1 cellular context compared by ENCODE assay signal in genomic region chr2:108534577-108535379, GRCh38.
TF ChIP-seq lines count a peak whose summit lies in the region.

No MANE protein-coding gene starts in this region.

TF ChIP-seq in K562, 482 proteins besides CTCF, POLR2A, EP300 and RAD21 (continued from another document and continues in another):
- peak; percentile 16 to 84; a peak in 2 of 4 replicates for TF ChIP-seq UBTF (IDR thresholded peaks at IDR 0.05; ENCODE audit: borderline replicate concordance in 1 of 2, low read depth in 2 of 2, low read length in 2 of 2)
- no peak for TF ChIP-seq ATF1 (CRISPR knock-in tag; IDR thresholded peaks at IDR 0.05)
- 0 out of 2 replicates have a peak, but pooled peaks have one; percentile 20 for TF ChIP-seq ATF1 (tag; IDR thresholded peaks at IDR 0.05)
- TF ChIP-seq ZNF175 (CRISPR knock-in tag; IDR thresholded peaks at IDR 0.05; ENCODE audit: low read depth), result no peak
- TF ChIP-seq ETV5 (CRISPR knock-in tag; IDR thresholded peaks at IDR 0.05; ENCODE audit: low read depth), result no peak
- TF ChIP-seq ZNF197 (CRISPR knock-in tag; IDR thresholded peaks at IDR 0.05; ENCODE audit: low read depth), result no peak
- peak; percentile 6 for TF ChIP-seq GATAD2B (IDR thresholded peaks at IDR 0.05; ENCODE audit: borderline replicate concordance)
- 0 out of 2 replicates have a peak, but pooled peaks have one; percentile 9 for TF ChIP-seq ARID4B (CRISPR knock-in tag; IDR thresholded peaks at IDR 0.05)
- no peak for TF ChIP-seq STAG1 (CRISPR knock-in tag; IDR thresholded peaks at IDR 0.05; ENCODE audit: borderline replicate concordance)
- no peak for TF ChIP-seq SNRNP70 (optimal IDR thresholded peaks at IDR 0.05; ENCODE audit: low read depth, low read length)
- no peak for TF ChIP-seq HNRNPH1 (optimal IDR thresholded peaks at IDR 0.05; ENCODE audit: low read depth, low read length)
- peak; percentile 42 for TF ChIP-seq CHD1 (IDR thresholded peaks at IDR 0.05; ENCODE audit: low read length)
- no peak for TF ChIP-seq RBM22 (IDR thresholded peaks at IDR 0.05; ENCODE audit: low read depth, low read length, poor library complexity, severe bottlenecking)
- no peak for TF ChIP-seq MCM7 (IDR thresholded peaks at IDR 0.05)
- no peak for TF ChIP-seq MLX (CRISPR knock-in tag; conservative IDR thresholded peaks at IDR 0.05)
- TF ChIP-seq VEZF1 (CRISPR knock-in tag; IDR thresholded peaks at IDR 0.05), result peak; percentile 56
- no peak; a peak in 2 of 4 replicates for TF ChIP-seq NONO (IDR thresholded peaks at IDR 0.05; ENCODE audit: low read depth in 2 of 2, low read length in 1 of 2)
- TF ChIP-seq SAP30 (IDR thresholded peaks at IDR 0.05; ENCODE audit: borderline replicate concordance, insufficient read depth, low read depth, low read length, poor library complexity, severe bottlenecking), result peak; percentile 2
- no peak for TF ChIP-seq ZNF184 (CRISPR knock-in tag; IDR thresholded peaks at IDR 0.05)
- no peak for TF ChIP-seq HMBOX1 (IDR thresholded peaks at IDR 0.05)
- no peak for TF ChIP-seq ZNF778 (CRISPR knock-in tag; IDR thresholded peaks at IDR 0.05)
- no peak for TF ChIP-seq SMAD2 (IDR thresholded peaks at IDR 0.05; ENCODE audit: low read depth, low read length)
- TF ChIP-seq MAFG (tag; conservative IDR thresholded peaks at IDR 0.05), result 0 out of 2 replicates have a peak, but pooled peaks have one; percentile 6
- no peak for TF ChIP-seq GTF2B (IDR thresholded peaks at IDR 0.05; ENCODE audit: extremely low read depth, insufficient read length)
- no peak for TF ChIP-seq CBFA2T2 (conservative IDR thresholded peaks at IDR 0.05)
- TF ChIP-seq ZNF232 (CRISPR knock-in tag; IDR thresholded peaks at IDR 0.05), result no peak
- no peak for TF ChIP-seq IFI16 (CRISPR knock-in tag; IDR thresholded peaks at IDR 0.05)
- no peak for TF ChIP-seq NFE2 (IDR thresholded peaks at IDR 0.05; ENCODE audit: low read depth)
- peak; percentile 36; the same call in 1 of the 2 replicates for TF ChIP-seq C11orf30 (IDR thresholded peaks at IDR 0.05; ENCODE audit: low read depth)
- no peak for TF ChIP-seq ZNF586 (CRISPR knock-in tag; conservative IDR thresholded peaks at IDR 0.05)
- no peak for TF ChIP-seq ZKSCAN8 (CRISPR knock-in tag; IDR thresholded peaks at IDR 0.05)
- peak; percentile 63 for TF ChIP-seq CCNT2 (IDR thresholded peaks at IDR 0.05; ENCODE audit: borderline replicate concordance, extremely low read depth, insufficient read length, low read depth, low read length)
- TF ChIP-seq SETDB1 (IDR thresholded peaks at IDR 0.05; ENCODE audit: low read length), result no peak
- TF ChIP-seq KDM5B (IDR thresholded peaks at IDR 0.05; ENCODE audit: insufficient replicate concordance, low read depth, low read length), result peak; percentile 22
- TF ChIP-seq ILF3 (IDR thresholded peaks at IDR 0.05; ENCODE audit: borderline replicate concordance), result no peak
- TF ChIP-seq RBBP5 (IDR thresholded peaks at IDR 0.05; ENCODE audit: borderline replicate concordance, insufficient read depth, low read length, poor library complexity, severe bottlenecking), result peak; percentile 63
- TF ChIP-seq PRPF4 (IDR thresholded peaks at IDR 0.05; ENCODE audit: insufficient read depth, low read depth, low read length, poor library complexity, severe bottlenecking), result no peak
- no peak for TF ChIP-seq RUNX1 (IDR thresholded peaks at IDR 0.05; ENCODE audit: low read depth)
- peak; percentile 5; the same call in 1 of the 2 replicates for TF ChIP-seq NCOR1 (IDR thresholded peaks at IDR 0.05)
- no peak for TF ChIP-seq TRIM28 (IDR thresholded peaks at IDR 0.05)
- no peak for TF ChIP-seq ATF6 (CRISPR knock-in tag; IDR thresholded peaks at IDR 0.05)
- no peak for TF ChIP-seq RERE (CRISPR knock-in tag; IDR thresholded peaks at IDR 0.05; ENCODE audit: borderline replicate concordance)
- peak; percentile 26; the same call in 1 of the 2 replicates for TF ChIP-seq MAFF (IDR thresholded peaks at IDR 0.05; ENCODE audit: low read length)
